In the genomic region with DNA sequence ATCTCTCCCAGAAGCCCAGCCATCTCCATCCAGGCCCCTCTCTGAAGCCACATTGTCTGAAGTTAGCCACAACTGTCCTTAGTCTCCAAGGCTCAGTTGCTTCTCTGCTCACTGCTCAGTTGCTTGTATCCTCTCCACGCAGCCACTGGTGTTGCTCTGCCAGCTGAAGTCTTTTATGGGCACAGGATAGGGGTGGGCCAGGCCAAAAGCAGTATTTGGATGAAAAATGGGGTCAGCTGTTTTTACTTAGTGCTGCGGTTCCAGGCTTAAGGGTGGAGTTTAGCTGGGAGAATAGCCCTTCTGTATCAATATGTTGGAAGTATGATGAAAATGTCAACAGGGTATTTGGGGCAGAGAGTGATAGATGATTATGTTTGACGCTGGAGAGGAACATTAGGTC, we compare ENCODE assay signal across 14 cellular contexts.
DNase-seq lines count a peak whose midpoint lies in the region; ATAC-seq and TF ChIP-seq lines count a peak whose summit lies in the region.
"Had no signal": no experiment of that assay in that cellular context is flagged by ENCODE, and none has a peak within 500 bp of the region (broad histone marks: within the 10 kb centered on the region; RNA-seq: fewer than 3 reads in every experiment).

No MANE protein-coding gene starts in this region.

- TF ChIP-seq CTCF in H9 (conservative IDR thresholded peaks at IDR 0.05) (no peak), esophagus squamous epithelium (IDR thresholded peaks at IDR 0.05) (no peak)

- no peaks in the 10 kb centered on the region for H3K23me2 ChIP-seq in H9 (ENCODE audit: insufficient read length, low read depth, low read length, poor library complexity, severe bottlenecking)

- no peak overlapping the region for H2BK12ac ChIP-seq in H9 (ENCODE audit: insufficient read length, low read depth, low read length)

- H3K4me2 ChIP-seq in H9 (ENCODE audit: insufficient read depth, insufficient read length, low read length): no peak overlapping the region
- H3K4me2 ChIP-seq: A549 had no signal

- WGBS in H9 (ENCODE audit: extremely low coverage, insufficient read length, low lambda C conversion rate): no CpG with 5 or more reads among the region's 3 CpGs
- WGBS in aorta, 2 donors: 66 to 67% methylated on average over 3 of the region's 3 CpGs
- 69 to 81% methylated on average over 2 to 3 of the region's 3 CpGs for WGBS in esophagus squamous epithelium, 2 donors

- H3K36me3 Mint-ChIP-seq in H9 (ENCODE audit: insufficient read depth in 1 of 3, low read depth in 3 of 3): no peaks in the 10 kb centered on the region
- H3K36me3 Mint-ChIP-seq: CD4-positive, alpha-beta memory T cell had no signal

- no peak overlapping the region for H2AK5ac ChIP-seq in H9 (ENCODE audit: insufficient read length, low read length)

- H3K4me3 ChIP-seq in aorta (ENCODE audit: low read length in 2 of 2): no peak overlapping the region
- no peak overlapping the region for H3K4me3 ChIP-seq in esophagus squamous epithelium
- H3K4me3 ChIP-seq: A549, K562 had no signal

- H3K27ac Mint-ChIP-seq in H9: no peak overlapping the region
- H3K27ac Mint-ChIP-seq: B cell; CD4-positive, alpha-beta memory T cell had no signal

- no peaks in the 10 kb centered on the region for H3K9me3 ChIP-seq in H9 (ENCODE audit: control insufficient read depth, low read depth, low read length)
- no peaks in the 10 kb centered on the region for H3K9me3 ChIP-seq in aorta (ENCODE audit: control insufficient read depth, low read length)
- H3K9me3 ChIP-seq in esophagus squamous epithelium: no peaks in the 10 kb centered on the region
- H3K9me3 ChIP-seq: A549 had no signal

- intact Hi-C loops in aorta (cut with DNase I): no loop called here
- intact Hi-C loops in esophagus squamous epithelium (cut with DNase I): no loop called here

- no peak overlapping the region for H2BK5ac ChIP-seq in H9 (ENCODE audit: insufficient read length, low read length)

- H3K18ac ChIP-seq in H9 (ENCODE audit: insufficient read length, low read depth, low read length): no peak overlapping the region

- no peaks in the 10 kb centered on the region; the same call in 1 of the 2 replicates for H3K4me1 ChIP-seq in H9 (ENCODE audit: insufficient read depth, low read length)
- H3K4me1 ChIP-seq in aorta (ENCODE audit: control insufficient read depth in 1 of 2, insufficient read depth in 2 of 2, low read length in 2 of 2): peaks cover 0 to 3% of the 10 kb centered on the region in 2 donors
- no peaks in the 10 kb centered on the region for H3K4me1 ChIP-seq in esophagus squamous epithelium

- no peak overlapping the region for H2BK20ac ChIP-seq in H9 (ENCODE audit: low read depth, low read length, poor library complexity, severe bottlenecking)

- H2BK15ac ChIP-seq in H9 (ENCODE audit: low read depth, low read length): no peak overlapping the region

- no peak overlapping the region for H4K5ac ChIP-seq in H9 (ENCODE audit: insufficient read length, low read depth, low read length)

- H3K23ac ChIP-seq in H9 (ENCODE audit: insufficient read length, low read depth, low read length): no peak overlapping the region

- no peaks in the 10 kb centered on the region for H3K79me2 ChIP-seq in H9 (ENCODE audit: insufficient read depth, low read length)

- no peak overlapping the region for H3K9ac ChIP-seq in H9 (ENCODE audit: extremely low read depth, insufficient read length, low read length)

- peak; percentile 19 for ATAC-seq in aorta (ENCODE audit: low FRiP score)
- no peak for ATAC-seq in HG03520 (IDR thresholded peaks at IDR 0.05; ENCODE audit: unreplicated experiment)
- ATAC-seq: A549, HCT116, K562 had no signal

- H3K27ac ChIP-seq in H9 (ENCODE audit: insufficient read length, low read depth, low read length) (no peak overlapping the region), aorta (ENCODE audit: low read depth in 1 of 2, low read length in 2 of 2) (no peak overlapping the region), esophagus squamous epithelium (no peak overlapping the region)
- H3K27ac ChIP-seq: A549, C4-2B had no signal

- H4K8ac ChIP-seq in H9 (replicated peaks; ENCODE audit: insufficient read length, low read depth, low read length): no peak overlapping the region

- no peak overlapping the region for H2BK120ac ChIP-seq in H9 (ENCODE audit: low read depth, low read length, poor library complexity, severe bottlenecking)

- peak overlapping the region; percentile 50 for H3K14ac ChIP-seq in H9 (ENCODE audit: insufficient read depth, low read length)

- H3K4me3 Mint-ChIP-seq in H9: no peak overlapping the region
- H3K4me3 Mint-ChIP-seq: B cell; CD4-positive, alpha-beta memory T cell had no signal

- H4K20me1 ChIP-seq in H9 (ENCODE audit: control insufficient read depth, insufficient read depth, insufficient read length): no peaks in the 10 kb centered on the region

- H3K4ac ChIP-seq in H9 (ENCODE audit: low read depth, low read length): no peak overlapping the region

- H3K4me1 Mint-ChIP-seq in H9: peaks cover 40 to 46% of the 10 kb centered on the region in 2 experiments
- H3K4me1 Mint-ChIP-seq: B cell had no signal

- DNase-seq in Ammon's horn (ENCODE audit: low spot score): peak; percentile 7
- no peak for DNase-seq in H9
- DNase-seq in fibroblast of peridontal ligament (ENCODE audit: extremely low read depth): peak; percentile 47
- DNase-seq in aorta: no peak
- DNase-seq in NCI-H187 (lab: John Stamatoyannopoulos, UW): no peak
- no peak for DNase-seq in esophagus squamous epithelium (lab: John Stamatoyannopoulos, UW)
- DNase-seq: CD4-positive, alpha-beta memory T cell; DMS79 had no signal

- no peak overlapping the region for H3T11ph ChIP-seq in H9 (ENCODE audit: low read length)

- H3K36me3 ChIP-seq in aorta (ENCODE audit: control insufficient read depth in 1 of 2, insufficient read depth in 2 of 2, low read length in 1 of 2) (no peaks in the 10 kb centered on the region), esophagus squamous epithelium (no peaks in the 10 kb centered on the region)

- no peak overlapping the region for H2AFZ ChIP-seq in H9 (ENCODE audit: low read length)

- no peaks in the 10 kb centered on the region for H3K79me1 ChIP-seq in H9 (ENCODE audit: insufficient read depth, low read depth, low read length, poor library complexity, severe bottlenecking)

- no peaks in the 10 kb centered on the region for H3K9me3 Mint-ChIP-seq in H9
- H3K9me3 Mint-ChIP-seq: CD4-positive, alpha-beta memory T cell had no signal

- TF ChIP-seq POLR2A in esophagus squamous epithelium (IDR thresholded peaks at IDR 0.05): no peak

- no peak overlapping the region for H4K91ac ChIP-seq in H9 (ENCODE audit: insufficient read length, low read depth, low read length)

- H3K56ac ChIP-seq in H9 (ENCODE audit: insufficient read length, low read depth, low read length): no peak overlapping the region

- H3K27me3 Mint-ChIP-seq in H9 (ENCODE audit: low read depth): no peaks in the 10 kb centered on the region; the same call in 1 of the 2 replicates

- H3K27me3 ChIP-seq in H9 (ENCODE audit: insufficient read depth, low read length) (no peaks in the 10 kb centered on the region), aorta (ENCODE audit: control insufficient read depth in 1 of 2, insufficient read depth in 2 of 2, low read length in 1 of 2) (no peaks in the 10 kb centered on the region), esophagus squamous epithelium (no peaks in the 10 kb centered on the region)

Comparison
In these comparisons a context has a peak if more than half of its experiments do, and no peak if none do; other contexts are left out.
1. DNase-seq: peak in Ammon's horn (single experiment) and fibroblast of peridontal ligament (single experiment); none in H9 (single experiment), aorta (0 of 2), NCI-H187 (0 of 2) and esophagus squamous epithelium (single experiment).